8 cellular contexts compared by ENCODE assay signal in genomic region chr12:105330283-105330937, GRCh38. TPM values are rescaled to one million over a fixed set of nuclear protein-coding genes. Genes with fewer than 3 reads are reported as not detected.
DNase-seq lines count a peak whose midpoint lies in the region; ATAC-seq and TF ChIP-seq lines count a peak whose summit lies in the region.

Gene C12orf75 (plus strand): TSS chr12:105330691. CDS start chr12:105330892, 201 bp downstream.

- H3K27ac Mint-ChIP-seq in CD8-positive, alpha-beta T cell, result peak within 1 kb of the TSS; percentile 87
- H3K27ac Mint-ChIP-seq in activated CD8-positive, alpha-beta T cell treated with anti-CD3 and anti-CD28 coated beads, Interleukin-2, amount 10 ng/mL, durations not matched to agents 7 days and 5 days, result peak within 1 kb of the TSS; percentile 91

- no peaks in the 10 kb centered on the region for H3K36me3 ChIP-seq in CD8-positive, alpha-beta T cell (ENCODE audit: insufficient read depth, low read length)

- H3K4me3 ChIP-seq in CD8-positive, alpha-beta T cell (ENCODE audit: low read depth, low read length), result peak within 1 kb of the TSS; percentile 62

- peak within 1 kb of the TSS; percentile 48 for H3K27ac ChIP-seq in CD8-positive, alpha-beta T cell (ENCODE audit: low read depth, low read length)

- H3K36me3 Mint-ChIP-seq in CD8-positive, alpha-beta T cell, result no peaks in the 10 kb centered on the region
- peaks cover 39% of the 10 kb centered on the region for H3K36me3 Mint-ChIP-seq in activated CD8-positive, alpha-beta T cell treated with anti-CD3 and anti-CD28 coated beads, Interleukin-2, amount 10 ng/mL, durations not matched to agents 7 days and 5 days (ENCODE audit: low read depth)

- no peaks in the 10 kb centered on the region for H3K27me3 Mint-ChIP-seq in CD8-positive, alpha-beta T cell (ENCODE audit: low read depth)
- H3K27me3 Mint-ChIP-seq in activated CD8-positive, alpha-beta T cell treated with anti-CD3 and anti-CD28 coated beads, Interleukin-2, amount 10 ng/mL, durations not matched to agents 7 days and 5 days (ENCODE audit: low read depth), result no peaks in the 10 kb centered on the region

- peak; percentile 52 to 90 (median 84) for DNase-seq in CD8-positive, alpha-beta T cell
- DNase-seq in NCI-H82 (lab: John Stamatoyannopoulos, UW) (peak; percentile 96), medulla oblongata (ENCODE audit: extremely low spot score) (peak; percentile 68)
- peak; percentile 96 for DNase-seq in activated CD8-positive, alpha-beta T cell treated with anti-CD3 and anti-CD28 coated beads, Interleukin-2, amount 10 ng/mL, durations not matched to agents 7 days and 5 days
- peak; percentile 79 for DNase-seq in effector CD8-positive, alpha-beta T cell (lab: John Stamatoyannopoulos, UW)
- DNase-seq in stimulated activated CD8-positive, alpha-beta memory T cell treated with anti-CD3 and anti-CD28 coated beads, Interleukin-12 subunit alpha, Interleukin-12 subunit beta, amount 100 ng/mL, for 1 hour (ENCODE audit: low read depth), result peak; percentile 66

- TF ChIP-seq CTCF in CD8-positive, alpha-beta T cell (IDR thresholded peaks at IDR 0.05), result no peak

- H3K4me1 ChIP-seq in CD8-positive, alpha-beta T cell (ENCODE audit: insufficient read depth, low read length), result peaks cover 26% of the 10 kb centered on the region

- ATAC-seq in CD8-positive, alpha-beta T cell, result peak; percentile 80
- ATAC-seq in GM19455 (IDR thresholded peaks at IDR 0.05; ENCODE audit: unreplicated experiment) (peak; percentile 88), HG03571 (IDR thresholded peaks at IDR 0.05; ENCODE audit: unreplicated experiment) (peak; percentile 87)
- peak; percentile 87 for ATAC-seq in activated CD8-positive, alpha-beta T cell treated with anti-CD3 and anti-CD28 coated beads, Interleukin-2, amount 10 ng/mL, durations not matched to agents 7 days and 5 days

- no peaks in the 10 kb centered on the region for H3K9me3 Mint-ChIP-seq in CD8-positive, alpha-beta T cell
- no peaks in the 10 kb centered on the region for H3K9me3 Mint-ChIP-seq in activated CD8-positive, alpha-beta T cell treated with anti-CD3 and anti-CD28 coated beads, Interleukin-2, amount 10 ng/mL, durations not matched to agents 7 days and 5 days (ENCODE audit: insufficient read depth)

- CTCF ChIA-PET in CD8-positive, alpha-beta T cell (lab: Charles Lee), result interaction anchor here (1.3 to 3.8 kb wide), 4 partner anchors 10 to 95 kb away, joined by 4 to 23 read pairs (median 9); partner anchors contain the start of gene APPL2
- CTCF ChIA-PET in activated CD8-positive, alpha-beta T cell treated with anti-CD3 and anti-CD28 coated beads, Interleukin-2, amount 10 ng/mL, durations not matched to agents 7 days and 5 days (lab: Charles Lee), result interaction anchor here (0.6 to 5.2 kb wide), 7 partner anchors 10 to 95 kb away, joined by 3 to 36 read pairs (median 9); partner anchors contain the start of gene APPL2

- H3K4me3 Mint-ChIP-seq in CD8-positive, alpha-beta T cell, result peak within 1 kb of the TSS; percentile 90
- H3K4me3 Mint-ChIP-seq in activated CD8-positive, alpha-beta T cell treated with anti-CD3 and anti-CD28 coated beads, Interleukin-2, amount 10 ng/mL, durations not matched to agents 7 days and 5 days, result peak within 1 kb of the TSS; percentile 91

- POLR2A ChIA-PET in CD8-positive, alpha-beta T cell (lab: Charles Lee), result interaction anchor here (1.3 to 4.6 kb wide), 2 partner anchors 10 to 95 kb away, joined by 4 to 18 read pairs; partner anchors contain the start of gene APPL2
- POLR2A ChIA-PET in activated CD8-positive, alpha-beta T cell treated with anti-CD3 and anti-CD28 coated beads, Interleukin-2, amount 10 ng/mL, durations not matched to agents 7 days and 5 days (lab: Charles Lee), result interaction anchor here (0.6 to 2.6 kb wide), 10 partner anchors 8 to 94 kb away, joined by 3 to 8 read pairs (median 4); partner anchors contain the start of gene APPL2

- intact Hi-C loops in CD8-positive, alpha-beta T cell (cut with DNase I, micrococcal nuclease), result loop anchor here (2.0 to 5.0 kb wide), 6 partner anchors 52 to 1488 kb away; partner anchors contain the start of genes APPL2 (in 2 of the 2), TCP11L2 (in 2 of the 2), NFYB (in 1 of the 2) and NT5DC3 (in 1 of the 2)

- H3K27me3 ChIP-seq in CD8-positive, alpha-beta T cell (ENCODE audit: insufficient read depth, low read length), result no peaks in the 10 kb centered on the region

- H3K9me3 ChIP-seq in CD8-positive, alpha-beta T cell (ENCODE audit: low read length), result no peaks in the 10 kb centered on the region

- H3K4me1 Mint-ChIP-seq in CD8-positive, alpha-beta T cell (ENCODE audit: low read depth), result peaks cover 60% of the 10 kb centered on the region
- H3K4me1 Mint-ChIP-seq in activated CD8-positive, alpha-beta T cell treated with anti-CD3 and anti-CD28 coated beads, Interleukin-2, amount 10 ng/mL, durations not matched to agents 7 days and 5 days (ENCODE audit: low read depth), result peaks cover 76% of the 10 kb centered on the region

RNA-seq across cellular contexts. Expression of gene C12orf75, which starts in this region (rescaled TPM):
- 10 to 100 TPM; 27.5 to 27.9 TPM for total RNA-seq in CD8-positive, alpha-beta T cell
- total RNA-seq in activated CD8-positive, alpha-beta T cell treated with anti-CD3 and anti-CD28 coated beads, Interleukin-2, amount 10 ng/mL, durations not matched to agents 7 days and 5 days, result 100 to 1,000 TPM; 301 to 311 TPM

Comparison
In these comparisons a context has a peak if more than half of its experiments do, and no peak if none do; other contexts are left out.
1. Peak in every context shown above with its lines: DNase-seq, ATAC-seq, H3K4me3 ChIP-seq and H3K27ac ChIP-seq.
2. RNA of gene C12orf75 (total RNA-seq): 301 to 311 TPM in activated CD8-positive, alpha-beta T cell treated with anti-CD3 and anti-CD28 coated beads, Interleukin-2, amount 10 ng/mL, durations not matched to agents 7 days and 5 days; 27.5 to 27.9 TPM in CD8-positive, alpha-beta T cell; every median in the first group is over 10 times any median in the second.